22 cellular contexts compared by ENCODE assay signal in genomic region chr1:201362906-201363305, GRCh38. TPM values are rescaled to one million over a fixed set of nuclear protein-coding genes. Genes with fewer than 3 reads are reported as not detected.
A peak's percentile ranks its signal among the peaks of the same experiment; 100 is the strongest.
DNase-seq lines count a peak whose midpoint lies in the region; ATAC-seq and TF ChIP-seq lines count a peak whose summit lies in the region.
"Had no signal": no experiment of that assay in that cellular context is flagged by ENCODE, and none has a peak within 500 bp of the region (broad histone marks: within the 10 kb centered on the region; RNA-seq: fewer than 3 reads in every experiment).

No MANE protein-coding gene starts in this region.

- H3K36me3 ChIP-seq in cardiac muscle cell, result peaks cover 91% of the 10 kb centered on the region
- H3K36me3 ChIP-seq in heart left ventricle, result peaks cover 0 to 93% (median 64%) of the 10 kb centered on the region in 9 donors
- H3K36me3 ChIP-seq in lower lobe of right lung, result no peaks in the 10 kb centered on the region
- H3K36me3 ChIP-seq: MG63 had no signal

- no peaks in the 10 kb centered on the region for H3K9me3 ChIP-seq in cardiac muscle cell (ENCODE audit: low read depth)
- H3K9me3 ChIP-seq in heart left ventricle, result no peaks in the 10 kb centered on the region
- no peaks in the 10 kb centered on the region for H3K9me3 ChIP-seq in lower lobe of right lung
- H3K9me3 ChIP-seq: MG63 had no signal

- WGBS in heart left ventricle, 4 donors, result 79 to 91% (median 87%) methylated on average over 3 of the region's 3 CpGs

- H3K4me1 ChIP-seq in cardiac muscle cell (ENCODE audit: low read depth) (no peaks in the 10 kb centered on the region), heart left ventricle (peaks cover 0 to 23% (median 3%) of the 10 kb centered on the region in 12 donors), lower lobe of right lung (no peaks in the 10 kb centered on the region)

- intact Hi-C loops in Right ventricle myocardium superior (cut with DNase I) (loop anchor here (5.0 kb wide), 1 partner anchor 111 kb away; no protein-coding TSS in a partner anchor), heart left ventricle (cut with DNase I) (loop anchor here in 5 of 10 donors (1.0 to 5.0 kb wide), 3 partner anchors 107 to 111 kb away; no protein-coding TSS in a partner anchor), lower lobe of right lung (cut with DNase I) (no loop called here)

- DNase-seq in cardiac muscle cell (ENCODE audit: low read depth in 1 of 2, low spot score in 1 of 2) (no peak), Right ventricle myocardium superior (no peak), heart left ventricle (peak in 2 of 5 donors; percentile 19 to 47), lower lobe of right lung (peak; percentile 26), RPMI8226 (no peak)
- DNase-seq: 8988T; ACHN; CD4-positive, alpha-beta T cell; KBM-7; MG63; NCI-H1105 treated with DMSO at 0.1 percent for 48 hours; NCI-H146; NCI-H1930; NCI-H446; NCI-H524 treated with DMSO at 0.1 percent for 48 hours; NCI-H774; PC-3; SHP77 had no signal

- no peak overlapping the region for H3K4me3 ChIP-seq in cardiac muscle cell
- no peak overlapping the region for H3K4me3 ChIP-seq in heart left ventricle
- no peak overlapping the region for H3K4me3 ChIP-seq in lower lobe of right lung
- H3K4me3 ChIP-seq: MG63 had no signal

- H3K27ac ChIP-seq in cardiac muscle cell, result peak overlapping the region; percentile 98
- peak overlapping the region in 7 of 12 donors; percentile 8 to 48 (median 30) for H3K27ac ChIP-seq in heart left ventricle
- H3K27ac ChIP-seq in lower lobe of right lung, result no peak overlapping the region

- no peak for TF ChIP-seq POLR2A in heart left ventricle (IDR thresholded peaks at IDR 0.05)

- H3K27me3 ChIP-seq in cardiac muscle cell (no peaks in the 10 kb centered on the region), heart left ventricle (no peaks in the 10 kb centered on the region), lower lobe of right lung (ENCODE audit: low read depth) (no peaks in the 10 kb centered on the region)

- ATAC-seq in Right ventricle myocardium superior (ENCODE audit: poor library complexity) (no peak), heart left ventricle (no peak), lower lobe of right lung (no peak), HG02623 (IDR thresholded peaks at IDR 0.05; ENCODE audit: unreplicated experiment) (no peak), GM21786 (IDR thresholded peaks at IDR 0.05; ENCODE audit: unreplicated experiment) (no peak)
- ATAC-seq: PC-3 had no signal

- TF ChIP-seq CTCF in cardiac muscle cell (IDR thresholded peaks at IDR 0.05; ENCODE audit: low read depth, low read length) (no peak), heart left ventricle (IDR thresholded peaks at IDR 0.05) (no peak), lower lobe of right lung (IDR thresholded peaks at IDR 0.05) (no peak)

RNA-seq across cellular contexts. Expression of gene TNNT2, which starts 14.6 kb away (rescaled TPM):
- total RNA-seq in cardiac muscle cell (4,623 and 7,232 TPM in 2 replicates), Right ventricle myocardium superior (9,128 TPM), heart left ventricle (1,000 to 10,000 TPM; 5,987 to 9,948 (median 7,621) TPM), lower lobe of right lung (6.4 TPM)
- polyA plus RNA-seq in cardiac muscle cell (7,307 and 9,291 TPM in 2 replicates), heart left ventricle (over 10,000 TPM in 1 of 2 donors, 1,000 to 10,000 TPM in 1; 9,964 to 28,496 TPM)
- total RNA-seq: CD4-positive, alpha-beta T cell; SK-MEL-5 had no signal
- polyA plus RNA-seq: BJ had no signal

RNA-seq across cellular contexts. Expression of gene LAD1, which starts 36.2 kb away (rescaled TPM):
- total RNA-seq in cardiac muscle cell, result 8.4 and 12.6 TPM in 2 replicates
- 8.2 and 9.5 TPM in 2 replicates for polyA plus RNA-seq in cardiac muscle cell
- 1.9 TPM for total RNA-seq in Right ventricle myocardium superior
- 10 to 100 TPM in 2 of 9 donors, 1 to 10 TPM in 7; 2.0 to 99.2 (median 6.4) TPM for total RNA-seq in heart left ventricle
- polyA plus RNA-seq in heart left ventricle, result 10 to 100 TPM in 1 of 2 donors, 1 to 10 TPM in 1; 6.9 to 49.3 TPM
- total RNA-seq in lower lobe of right lung, result 35.3 TPM
- total RNA-seq: CD4-positive, alpha-beta T cell had no signal
- polyA plus RNA-seq: BJ had no signal

RNA-seq across cellular contexts. Expression of gene TNNI1, which starts 58.6 kb away (rescaled TPM):
- 4,949 and 6,023 TPM in 2 replicates for total RNA-seq in cardiac muscle cell
- polyA plus RNA-seq in cardiac muscle cell, result 6,427 and 7,117 TPM in 2 replicates
- total RNA-seq in Right ventricle myocardium superior, result 4.3 TPM
- total RNA-seq in heart left ventricle, result 10 to 100 TPM in 3 of 9 donors, 1 to 10 TPM in 6; 1.6 to 64.5 (median 8.1) TPM
- 10 to 100 TPM; 25.0 to 27.9 TPM for polyA plus RNA-seq in heart left ventricle
- total RNA-seq in lower lobe of right lung, result 0.21 TPM
- total RNA-seq: CD4-positive, alpha-beta T cell; PC-3; SK-MEL-5 had no signal

Comparison
In these comparisons a context has a peak if more than half of its experiments do, and no peak if none do; other contexts are left out.
1. RNA of gene TNNI1, which starts 58.6 kb away (total RNA-seq): 4,949 to 6,023 TPM in cardiac muscle cell; 1.6 to 64.5 TPM in heart left ventricle, 4.3 TPM in Right ventricle myocardium superior (single experiment) and 0.21 TPM in lower lobe of right lung (single experiment); every median in the first group is over 10 times any median in the second.
2. RNA of gene TNNT2, which starts 14.6 kb away (total RNA-seq): 9,128 TPM in Right ventricle myocardium superior (single experiment), 5,987 to 9,948 TPM in heart left ventricle and 4,623 to 7,232 TPM in cardiac muscle cell; 6.4 TPM in lower lobe of right lung (single experiment); every median in the first group is over 100 times any median in the second.